Comparison of ENCODE assay signal across 2 cellular contexts in genomic region chr12:47744005-47744651, GRCh38.
TF ChIP-seq lines count a peak whose summit lies in the region.

No MANE protein-coding gene starts in this region.

TF ChIP-seq in SK-N-SH, 30 proteins besides CTCF, POLR2A, EP300 and RAD21 (continued from another document):
- TF ChIP-seq PBX3 (IDR thresholded peaks at IDR 0.05) = no peak
- no peak for TF ChIP-seq CHD2 (IDR thresholded peaks at IDR 0.05; ENCODE audit: low read length, partially characterized antibody)
- TF ChIP-seq SMC3 (IDR thresholded peaks at IDR 0.05; ENCODE audit: low read depth, low read length) = peak; percentile 54
TF ChIP-seq in SK-N-SH: peak in this region for 1.

TF ChIP-seq in SK-N-SH treated with all-trans-retinoic acid at 6 μM for 48 hours, 23 proteins besides CTCF, POLR2A, EP300 and RAD21 (continued from another document):
- TF ChIP-seq CREB5 (CRISPR knock-in tag; IDR thresholded peaks at IDR 0.05; ENCODE audit: low read depth) (no peak), RARB (CRISPR knock-in tag; IDR thresholded peaks at IDR 0.05) (no peak), BACH2 (CRISPR knock-in tag; IDR thresholded peaks at IDR 0.05; ENCODE audit: borderline replicate concordance) (no peak)
